In genomic region chr16:78837706-78838105, GRCh38 we compare ENCODE assay signal across 30 cellular contexts.
"Had no signal": no experiment of that assay in that cellular context is flagged by ENCODE, and none has a peak within 500 bp of the region (broad histone marks: within the 10 kb centered on the region; RNA-seq: fewer than 3 reads in every experiment).

No MANE protein-coding gene starts in this region.

- H3K9me3 ChIP-seq: ovary, psoas muscle, spleen, stomach, thoracic aorta, thyroid gland, tibial nerve, upper lobe of left lung, vagina had no signal

- H3K27ac ChIP-seq: ovary, parathyroid adenoma, psoas muscle, skin epidermis, spleen, stomach, thoracic aorta, thyroid gland, tibial nerve, upper lobe of left lung, vagina had no signal

- H3K27me3 Mint-ChIP-seq: naive thymus-derived CD8-positive, alpha-beta T cell; progenitor cell of endocrine pancreas; stimulated activated naive B cell treated with anti-CD40 and anti-IgM and Interleukin-4, amounts not matched to agents 10 μg/mL and 1 μg/mL and 100 μg/mL, for 72 hours; stimulated activated naive CD8-positive, alpha-beta T cell treated with anti-CD3 and anti-CD28 coated beads, Interleukin-15, Interleukin-2, amounts not matched to agents 100 ng/mL and 50 ng/mL, for 24 hours had no signal

- H3K4me3 Mint-ChIP-seq: naive thymus-derived CD8-positive, alpha-beta T cell; natural killer cell treated with Interleukin-12 subunit alpha and Interleukin-12 subunit beta and Interleukin-15 and Interleukin-18, amount 100 ng/mL, for 72 hours; nephron progenitor cell; neural crest cell; stimulated activated naive B cell treated with anti-CD40 and anti-IgM and Interleukin-4, amounts not matched to agents 10 μg/mL and 1 μg/mL and 100 μg/mL, for 72 hours; stimulated activated naive CD8-positive, alpha-beta T cell treated with anti-CD3 and anti-CD28 coated beads, Interleukin-15, Interleukin-2, amounts not matched to agents 100 ng/mL and 50 ng/mL, for 24 hours had no signal

- H3K9ac ChIP-seq: parathyroid adenoma had no signal

- H3K36me3 ChIP-seq: ovary, spleen, stomach, thoracic aorta, thyroid gland, tibial nerve, upper lobe of left lung, vagina had no signal

- H3K4me2 ChIP-seq: smooth muscle cell had no signal

- ATAC-seq: naive thymus-derived CD8-positive, alpha-beta T cell; natural killer cell treated with Interleukin-12 subunit alpha and Interleukin-12 subunit beta and Interleukin-15 and Interleukin-18, amount 100 ng/mL, for 72 hours; psoas muscle; right cardiac atrium; sciatic nerve had no signal

- H3K4me3 ChIP-seq: ovary, psoas muscle, skin epidermis, smooth muscle cell, spleen, stomach, thoracic aorta, thyroid gland, tibial nerve, upper lobe of left lung, vagina had no signal

- H3K27me3 ChIP-seq: ovary, spleen, stomach, thyroid gland, tibial nerve, upper lobe of left lung, vagina had no signal

- H3K79me2 ChIP-seq: parathyroid adenoma had no signal

- H3K27ac Mint-ChIP-seq: naive thymus-derived CD8-positive, alpha-beta T cell; nephron progenitor cell; progenitor cell of endocrine pancreas; stimulated activated naive B cell treated with anti-CD40 and anti-IgM and Interleukin-4, amounts not matched to agents 10 μg/mL and 1 μg/mL and 100 μg/mL, for 72 hours; stimulated activated naive CD8-positive, alpha-beta T cell treated with anti-CD3 and anti-CD28 coated beads, Interleukin-15, Interleukin-2, amounts not matched to agents 100 ng/mL and 50 ng/mL, for 24 hours had no signal

- H3K4me1 ChIP-seq: parathyroid adenoma, psoas muscle, spleen, thyroid gland, tibial nerve, upper lobe of left lung, vagina had no signal

- H3K9me3 Mint-ChIP-seq: natural killer cell treated with Interleukin-12 subunit alpha and Interleukin-12 subunit beta and Interleukin-15 and Interleukin-18, amount 100 ng/mL, for 72 hours; stimulated activated naive CD8-positive, alpha-beta T cell treated with anti-CD3 and anti-CD28 coated beads, Interleukin-15, Interleukin-2, amounts not matched to agents 100 ng/mL and 50 ng/mL, for 24 hours had no signal

- H3K36me3 Mint-ChIP-seq: naive thymus-derived CD8-positive, alpha-beta T cell; natural killer cell treated with Interleukin-12 subunit alpha and Interleukin-12 subunit beta and Interleukin-15 and Interleukin-18, amount 100 ng/mL, for 72 hours had no signal

- H3K4me1 Mint-ChIP-seq: naive thymus-derived CD8-positive, alpha-beta T cell; neural crest cell had no signal

- DNase-seq: naive thymus-derived CD8-positive, alpha-beta T cell; nephron progenitor cell; occipital lobe; ovary; posterior cingulate gyrus; psoas muscle; right cardiac atrium; spleen; stimulated activated CD4-positive, alpha-beta T cell treated with anti-CD3 and anti-CD28 coated beads, Interleukin-12 subunit alpha, Interleukin-12 subunit beta, amount 100 ng/mL, for 4 hours; stimulated activated CD4-positive, alpha-beta T cell treated with anti-CD3 and anti-CD28 coated beads, Interleukin-1b, Interleukin-23, amount 100 ng/mL, for 48 hours; stimulated activated CD4-positive, alpha-beta T cell treated with anti-CD3 and anti-CD28 coated beads, Interleukin-4, amount 100 ng/mL, for 1 hour; stimulated activated CD4-positive, alpha-beta T cell treated with anti-CD3 and anti-CD28 coated beads, Interleukin-4, amount 100 ng/mL, for 4 hours; stimulated activated CD8-positive, alpha-beta memory T cell treated with anti-CD3 and anti-CD28 coated beads, Interleukin-4, amount 100 ng/mL, for 48 hours; stimulated activated naive B cell treated with anti-CD40 and anti-IgM and Interleukin-4, amounts not matched to agents 10 μg/mL and 1 μg/mL and 100 μg/mL, for 72 hours; stimulated activated naive CD4-positive, alpha-beta T cell treated with Interleukin-2 at 50 U/mL for 16 hours; stomach; thyroid gland; trophoblast cell; upper lobe of left lung had no signal

- H2AFZ ChIP-seq: parathyroid adenoma had no signal
